10 cellular contexts compared by ENCODE assay signal in genomic region chr18:50285631-50286321, GRCh38. TPM values are rescaled to one million over a fixed set of nuclear protein-coding genes. Genes with fewer than 3 reads are reported as not detected.
DNase-seq lines count a peak whose midpoint lies in the region; ATAC-seq and TF ChIP-seq lines count a peak whose summit lies in the region.
"Had no signal": no experiment of that assay in that cellular context is flagged by ENCODE, and none has a peak within 500 bp of the region (broad histone marks: within the 10 kb centered on the region; RNA-seq: fewer than 3 reads in every experiment).

No MANE protein-coding gene starts in this region.

- H3K9me2 ChIP-seq in neural cell (ENCODE audit: insufficient read depth, low read length): peaks cover 4% of the 10 kb centered on the region

- POLR2A ChIA-PET in Caco-2 (lab: Charles Lee): no interaction called here

- peaks cover 9% of the 10 kb centered on the region for H3K4me1 Mint-ChIP-seq in Caco-2 (ENCODE audit: low read depth, unreplicated experiment)
- peaks cover 28% of the 10 kb centered on the region for H3K4me1 Mint-ChIP-seq in brain

- H4K20me1 ChIP-seq in neural cell (ENCODE audit: insufficient read depth): no peaks in the 10 kb centered on the region

- H3K9me3 Mint-ChIP-seq in Caco-2 (ENCODE audit: unreplicated experiment) (no peaks in the 10 kb centered on the region), brain (peaks cover 0 to 6% (median 2%) of the 10 kb centered on the region in 5 experiments)

- H3K27me3 ChIP-seq in Caco-2 (replicated peaks; ENCODE audit: control insufficient read depth, insufficient read depth, low read length) (no peaks in the 10 kb centered on the region), neural cell (ENCODE audit: insufficient read depth, low read depth, low read length) (no peaks in the 10 kb centered on the region)

- TF ChIP-seq CTCF in Caco-2 (IDR thresholded peaks at IDR 0.05; ENCODE audit: insufficient read depth in 1 of 2, low read depth in 1 of 2, low read length in 1 of 2, severe bottlenecking in 1 of 2, unreplicated experiment in 1 of 2) (no peak), brain (conservative IDR thresholded peaks at IDR 0.05) (no peak), neural cell (IDR thresholded peaks at IDR 0.05; ENCODE audit: poor library complexity, severe bottlenecking) (no peak)

- H3K4me1 ChIP-seq in Caco-2: no peaks in the 10 kb centered on the region

- intact Hi-C loops in Caco-2 (cut with micrococcal nuclease; ENCODE audit: unreplicated experiment): loop anchor here (5.0 kb wide), 1 partner anchor 142 kb away; no protein-coding TSS in a partner anchor

- H3K36me3 Mint-ChIP-seq in Caco-2 (ENCODE audit: insufficient read depth, unreplicated experiment): peaks cover 21% of the 10 kb centered on the region
- peaks cover 44% of the 10 kb centered on the region for H3K36me3 Mint-ChIP-seq in brain

- H3K4me3 Mint-ChIP-seq in Caco-2 (ENCODE audit: unreplicated experiment) (peak overlapping the region; percentile 87), brain (peak overlapping the region; percentile 95 to 99 (median 98))

- no peaks in the 10 kb centered on the region for H3F3A ChIP-seq in neural cell (ENCODE audit: insufficient read depth, low read length, poor library complexity, severe bottlenecking)

- H3K9me3 ChIP-seq in Caco-2 (no peaks in the 10 kb centered on the region), neural cell (ENCODE audit: low read length) (no peaks in the 10 kb centered on the region)

- no peaks in the 10 kb centered on the region for H3K27me3 Mint-ChIP-seq in Caco-2 (ENCODE audit: insufficient read depth, unreplicated experiment)
- H3K27me3 Mint-ChIP-seq in brain: peaks cover 25% of the 10 kb centered on the region

- TF ChIP-seq EP300 in neural cell (conservative IDR thresholded peaks at IDR 0.05; ENCODE audit: poor library complexity, severe bottlenecking): no peak

- H3K4me2 ChIP-seq in neural cell (ENCODE audit: low read length): no peak overlapping the region

- ATAC-seq in GM19324 (IDR thresholded peaks at IDR 0.05; ENCODE audit: low FRiP score, unreplicated experiment) (no peak), GM21528 (IDR thresholded peaks at IDR 0.05; ENCODE audit: low FRiP score, unreplicated experiment) (no peak)
- ATAC-seq: sciatic nerve had no signal

- no peak overlapping the region for H3K9ac ChIP-seq in neural cell (ENCODE audit: low read length)

- H3K27ac Mint-ChIP-seq in Caco-2 (ENCODE audit: unreplicated experiment) (peak overlapping the region; percentile 71), brain (peak overlapping the region; percentile 41 to 100 (median 87))

- H3K4me3 ChIP-seq in Caco-2 (ENCODE audit: low read depth, low read length): no peak overlapping the region
- peak overlapping the region; percentile 97 for H3K4me3 ChIP-seq in Jurkat, Clone E6-1 (ENCODE audit: low read length)
- H3K4me3 ChIP-seq in neural cell (ENCODE audit: low read length): peak overlapping the region; percentile 91

- DNase-seq in Caco-2 (no peak), NCI-H1694 treated with DMSO at 0.1 percent for 48 hours (lab: John Stamatoyannopoulos, UW) (no peak), GOT3 (lab: John Stamatoyannopoulos, UW) (no peak)
- no peak for DNase-seq in Jurkat, Clone E6-1 (ENCODE audit: low read depth, low spot score)
- DNase-seq: amniotic stem cell had no signal

- no TSS peak for BruUV-seq in Caco-2 (replicated peaks; lab: Mats Ljungman, UMichigan)

- H2AFZ ChIP-seq in neural cell (ENCODE audit: low read depth, low read length): no peak overlapping the region

- H3K79me2 ChIP-seq in neural cell (replicated peaks; ENCODE audit: insufficient read depth, low read length): peaks cover 1% of the 10 kb centered on the region

- TF ChIP-seq RAD21 in neural cell (conservative IDR thresholded peaks at IDR 0.05): no peak

- H3K36me3 ChIP-seq in Caco-2 (ENCODE audit: control insufficient read depth, insufficient read depth, low read length) (no peaks in the 10 kb centered on the region; the same call in 1 of the 2 replicates), neural cell (ENCODE audit: insufficient read depth, low read length) (no peaks in the 10 kb centered on the region)

- CTCF ChIA-PET in Caco-2 (lab: Charles Lee): no interaction called here

- H3K27ac ChIP-seq in neural cell (ENCODE audit: low read length): no peak overlapping the region

TF ChIP-seq in neural cell, 6 proteins besides CTCF, POLR2A, EP300 and RAD21:
- no peak for TF ChIP-seq EZH2 (IDR thresholded peaks at IDR 0.05; ENCODE audit: borderline replicate concordance, insufficient read depth, low read length, poor library complexity, severe bottlenecking)
- TF ChIP-seq REST (IDR thresholded peaks at IDR 0.05; ENCODE audit: borderline replicate concordance): no peak
- TF ChIP-seq SMC3 (conservative IDR thresholded peaks at IDR 0.05; ENCODE audit: poor library complexity): no peak
- no peak for TF ChIP-seq TAF1 (IDR thresholded peaks at IDR 0.05; ENCODE audit: low read depth)
- no peak for TF ChIP-seq POLR2AphosphoS5 (IDR thresholded peaks at IDR 0.05)
- TF ChIP-seq MXI1 (conservative IDR thresholded peaks at IDR 0.05; ENCODE audit: poor library complexity, severe bottlenecking): no peak

RNA-seq across cellular contexts. Expression of gene CXXC1, which starts 1.7 kb away (rescaled TPM):
- 37.7 and 41.5 TPM in 2 replicates for total RNA-seq in Caco-2 (2022)
- 139 TPM for polyA plus RNA-seq in Jurkat, Clone E6-1 (2012; ENCODE audit: insufficient read depth, insufficient read length)
- polyA plus RNA-seq in brain (ENCODE audit: insufficient read depth, low read depth, low replicate concordance) (59.1 TPM), neural cell (99.8 and 133 TPM in 2 replicates)
- polyA minus RNA-seq in neural cell: 49.5 and 49.9 TPM in 2 replicates

RNA-seq across cellular contexts. Expression of gene MBD1, which starts 4.5 kb away (rescaled TPM):
- total RNA-seq in Caco-2 (2022): 31.1 and 34.7 TPM in 2 replicates
- 69.0 TPM for polyA plus RNA-seq in Jurkat, Clone E6-1 (2012; ENCODE audit: insufficient read depth, insufficient read length)
- polyA plus RNA-seq in brain (ENCODE audit: insufficient read depth, low read depth, low replicate concordance) (50.2 TPM), neural cell (106 and 130 TPM in 2 replicates)
- 109 and 112 TPM in 2 replicates for polyA minus RNA-seq in neural cell

RNA-seq across cellular contexts. Expression of gene CFAP53, which starts 19.5 kb away (rescaled TPM):
- total RNA-seq in Caco-2 (2022): 0.23 TPM in 1 of 2 replicates, not detected in the other
- 2.2 TPM for polyA plus RNA-seq in Jurkat, Clone E6-1 (2012; ENCODE audit: insufficient read depth, insufficient read length)
- 0.80 TPM for polyA plus RNA-seq in brain (ENCODE audit: insufficient read depth, low read depth, low replicate concordance)
- 0.26 and 0.64 TPM in 2 replicates for polyA plus RNA-seq in neural cell
- polyA minus RNA-seq in neural cell: 0.58 and 1.9 TPM in 2 replicates
